ENCODE assay signal across 8 cellular contexts in the genomic region with DNA sequence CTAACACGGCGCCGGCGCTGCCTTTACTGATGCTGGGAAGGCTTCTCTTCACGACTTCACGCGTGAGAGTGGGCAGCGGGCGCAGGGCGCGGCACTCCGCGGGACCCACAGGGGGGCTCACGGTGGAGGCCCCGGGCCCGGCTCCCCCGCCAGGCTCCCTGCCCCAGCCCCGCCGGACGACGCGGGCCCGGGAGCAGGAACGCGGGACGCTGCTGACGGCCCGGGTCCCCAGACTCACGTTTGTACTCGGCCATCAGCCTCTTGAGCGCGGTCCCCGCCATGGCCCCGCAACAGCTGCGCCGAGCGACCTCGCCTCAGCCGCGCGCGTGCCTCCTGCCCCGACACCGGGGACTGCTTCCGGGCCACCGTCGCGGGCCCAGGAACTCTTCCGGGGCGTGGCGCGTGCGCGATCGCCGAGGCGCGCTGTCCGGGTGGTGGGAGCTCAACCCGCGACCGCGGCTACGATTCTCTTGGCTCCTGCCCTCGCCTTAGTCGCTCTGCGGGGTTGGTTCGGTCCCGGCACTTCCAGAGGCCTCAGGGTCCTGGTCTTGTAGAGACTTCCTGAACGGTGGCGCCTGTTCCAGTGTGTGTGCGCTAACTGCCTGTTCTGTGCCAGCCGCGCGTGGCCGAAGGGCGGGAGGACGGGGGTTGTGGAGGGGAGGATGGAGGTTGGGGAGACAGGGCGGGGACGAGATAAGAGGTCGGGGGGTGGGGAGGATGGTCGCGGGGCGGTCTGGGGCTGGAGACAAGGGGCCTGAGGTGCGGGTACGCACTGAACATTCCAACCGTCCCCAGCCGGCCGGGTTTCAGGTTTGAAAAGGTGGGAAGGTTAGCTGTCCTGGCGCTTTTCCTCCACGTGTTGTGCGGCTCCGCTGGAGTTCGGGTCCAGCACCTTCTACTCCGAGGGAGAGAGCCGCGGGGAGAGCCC. TPM values are rescaled to one million over a fixed set of nuclear protein-coding genes. Genes with fewer than 3 reads are reported as not detected.
A peak's percentile ranks its signal among the peaks of the same experiment; 100 is the strongest.
DNase-seq lines count a peak whose midpoint lies in the region; ATAC-seq and TF ChIP-seq lines count a peak whose summit lies in the region.

A gene with protein sequence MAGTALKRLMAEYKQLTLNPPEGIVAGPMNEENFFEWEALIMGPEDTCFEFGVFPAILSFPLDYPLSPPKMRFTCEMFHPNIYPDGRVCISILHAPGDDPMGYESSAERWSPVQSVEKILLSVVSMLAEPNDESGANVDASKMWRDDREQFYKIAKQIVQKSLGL (minus strand): TSS at position 353 of the 928 bp plus-strand sequence. CDS start 72 bp downstream, at position 281.

- intact Hi-C loops in stomach (cut with DNase I; ENCODE audit: low total_unique reads) = no loop called here

- H3K4me3 ChIP-seq in stomach = peak within 1 kb of the TSS; percentile 86 to 96 (median 92)

- H3K27me3 ChIP-seq in stomach = no peaks in the 10 kb centered on the region

- peaks cover 21 to 42% (median 31%) of the 10 kb centered on the region in 4 donors for H3K4me1 ChIP-seq in stomach

- ATAC-seq in GM21825 (IDR thresholded peaks at IDR 0.05; ENCODE audit: unreplicated experiment) = peak; percentile 69

- TF ChIP-seq CTCF in neural crest cell (conservative IDR thresholded peaks at IDR 0.05) (no peak), stomach (IDR thresholded peaks at IDR 0.05) (peak in 1 of 7 experiments; percentile 15)

- TF ChIP-seq EP300 in stomach (IDR thresholded peaks at IDR 0.05) = no peak

- H3K27ac ChIP-seq in stomach = peak within 1 kb of the TSS; percentile 77 to 86 (median 80)

- WGBS in stomach, 5 donors = 0 to 1% (median 1%) methylated on average over 36 to 97 of the region's 97 CpGs

- no peaks in the 10 kb centered on the region for H3K9me3 Mint-ChIP-seq in neural crest cell

- peaks cover 30% of the 10 kb centered on the region for H3K4me1 Mint-ChIP-seq in neural crest cell

- H3K27ac Mint-ChIP-seq in neural crest cell (ENCODE audit: unreplicated experiment) = peak within 1 kb of the TSS; percentile 88

- peak within 1 kb of the TSS; percentile 98 for H3K4me3 Mint-ChIP-seq in neural crest cell

- TF ChIP-seq POLR2A in stomach (IDR thresholded peaks at IDR 0.05) = no peak

- H3K27me3 Mint-ChIP-seq in neural crest cell (ENCODE audit: low read depth) = no peaks in the 10 kb centered on the region

- peaks cover 12% of the 10 kb centered on the region for H3K36me3 Mint-ChIP-seq in neural crest cell (ENCODE audit: low read depth)

- peak; percentile 36 for DNase-seq in DMS53 treated with DMSO at 0.1 percent for 48 hours (lab: John Stamatoyannopoulos, UW; ENCODE audit: unreplicated experiment)
- DNase-seq in LoVo (ENCODE audit: low spot score) = peak; percentile 88
- peak; percentile 36 for DNase-seq in SHP77 treated with DMSO at 0.1 percent for 48 hours (lab: John Stamatoyannopoulos, UW)
- peak; percentile 74 for DNase-seq in activated gamma-delta T cell (lab: John Stamatoyannopoulos, UW)
- DNase-seq in fibroblast of the conjunctiva (ENCODE audit: low read depth) = peak; percentile 14
- DNase-seq in neural crest cell (ENCODE audit: low read depth, low spot score) = peak; percentile 81
- peak; percentile 85 for DNase-seq in stomach

- H3K36me3 ChIP-seq in stomach = peaks cover 16 to 49% (median 44%) of the 10 kb centered on the region in 4 donors

- H3K9me3 ChIP-seq in stomach = no peaks in the 10 kb centered on the region

RNA-seq across cellular contexts. Expression of the gene that starts here (rescaled TPM):
- total RNA-seq in neural crest cell (108 and 111 TPM in 2 replicates), stomach (100 to 1,000 TPM in 1 of 5 donors, 10 to 100 TPM in 4; 56.5 to 116 (median 78.2) TPM)
- polyA plus RNA-seq in stomach = 10 to 100 TPM; 30.6 to 33.7 (median 32.7) TPM

Comparison
In these comparisons a context has a peak if more than half of its experiments do, and no peak if none do; other contexts are left out.
1. Peak in every context shown above with its lines: DNase-seq, ATAC-seq, H3K4me3 ChIP-seq and H3K27ac ChIP-seq.
2. DNase-seq: peak in every context shown above with its lines; median percentile 88 in LoVo; 85 in stomach; 81 in neural crest cell; 74 in activated gamma-delta T cell; 36 in DMS53 treated with DMSO at 0.1 percent for 48 hours; 36 in SHP77 treated with DMSO at 0.1 percent for 48 hours; 14 in fibroblast of the conjunctiva.